In genomic region chr2:162153608-162154224, GRCh38 we compare ENCODE assay signal across 8 cellular contexts. TPM values are rescaled to one million over a fixed set of nuclear protein-coding genes. Genes with fewer than 3 reads are reported as not detected.
DNase-seq lines count a peak whose midpoint lies in the region; ATAC-seq and TF ChIP-seq lines count a peak whose summit lies in the region.

No MANE protein-coding gene starts in this region.

- DNase-seq in BE2C (peak; percentile 34), NCI-H2196 treated with DMSO at 0.1 percent for 48 hours (lab: John Stamatoyannopoulos, UW; ENCODE audit: unreplicated experiment) (peak; percentile 12), dedifferentiated amniotic fluid mesenchymal stem cell (ENCODE audit: extremely low spot score) (peak; percentile 52), transverse colon (peak; percentile 64)
- peak; percentile 10 to 20 (median 13) for DNase-seq in activated CD4-positive, CD25-positive, alpha-beta regulatory T cell (lab: John Stamatoyannopoulos, UW)
- peak in 8 of 9 donors; percentile 11 to 57 (median 46) for DNase-seq in naive thymus-derived CD4-positive, alpha-beta T cell

- in situ Hi-C loops in transverse colon (cut with MboI; ENCODE audit: low pct_ligation_motif_present in 1 of 4, low pct_unique_long_range_greater_than_20kb in 1 of 4, low sequenced_read_pairs in 3 of 4): loop anchor here in 3 of 4 donors (5.0 kb wide), 1 partner anchor 144 kb away; no protein-coding TSS in a partner anchor

- H3K4me1 ChIP-seq in BE2C (no peaks in the 10 kb centered on the region), transverse colon (no peaks in the 10 kb centered on the region)
- H3K4me1 ChIP-seq in naive thymus-derived CD4-positive, alpha-beta T cell (ENCODE audit: control insufficient read depth in 2 of 2, insufficient read depth in 2 of 2, low read length in 2 of 2): no peaks in the 10 kb centered on the region

- no peak overlapping the region for H3K27ac ChIP-seq in naive thymus-derived CD4-positive, alpha-beta T cell (ENCODE audit: low read depth, low read length)
- no peak overlapping the region for H3K27ac ChIP-seq in transverse colon

- TF ChIP-seq CTCF in BE2C (IDR thresholded peaks at IDR 0.05; ENCODE audit: low read depth, low read length): peak; percentile 65
- peak; percentile 44 to 63 (median 55) for TF ChIP-seq CTCF in transverse colon (IDR thresholded peaks at IDR 0.05)

- POLR2A ChIA-PET in naive thymus-derived CD4-positive, alpha-beta T cell (lab: Charles Lee): no interaction called here

- no peak for TF ChIP-seq EP300 in transverse colon (IDR thresholded peaks at IDR 0.05; ENCODE audit: low read depth)

- peak overlapping the region in 8 of 10 donors; percentile 3 to 71 (median 41) for H3K4me3 Mint-ChIP-seq in naive thymus-derived CD4-positive, alpha-beta T cell

- TF ChIP-seq POLR2A in transverse colon (IDR thresholded peaks at IDR 0.05): no peak

- H3K27ac Mint-ChIP-seq in naive thymus-derived CD4-positive, alpha-beta T cell: no peak overlapping the region

- WGBS in transverse colon (ENCODE audit: low coverage in 1 of 2), 2 donors: 6 to 13% methylated on average over 5 of the region's 5 CpGs

- ATAC-seq in GM18909 (IDR thresholded peaks at IDR 0.05; ENCODE audit: poor library complexity, unreplicated experiment): peak; percentile 97
- ATAC-seq in HG03103 (IDR thresholded peaks at IDR 0.05; ENCODE audit: low read depth, unreplicated experiment): peak; percentile 99
- peak; percentile 90 for ATAC-seq in naive thymus-derived CD4-positive, alpha-beta T cell

- H3K9me3 Mint-ChIP-seq in naive thymus-derived CD4-positive, alpha-beta T cell: no peaks in the 10 kb centered on the region

- H3K27me3 ChIP-seq in BE2C (no peaks in the 10 kb centered on the region), transverse colon (peaks cover 24% of the 10 kb centered on the region)
- H3K27me3 ChIP-seq in naive thymus-derived CD4-positive, alpha-beta T cell (ENCODE audit: control insufficient read depth in 2 of 2, insufficient read depth in 2 of 2, low read length in 2 of 2): no peaks in the 10 kb centered on the region

- no peaks in the 10 kb centered on the region for H3K36me3 Mint-ChIP-seq in naive thymus-derived CD4-positive, alpha-beta T cell

- H3K9me3 ChIP-seq in BE2C: no peaks in the 10 kb centered on the region
- H3K9me3 ChIP-seq in naive thymus-derived CD4-positive, alpha-beta T cell (ENCODE audit: control insufficient read depth in 2 of 3, low read length in 3 of 3): no peaks in the 10 kb centered on the region
- no peaks in the 10 kb centered on the region for H3K9me3 ChIP-seq in transverse colon

- H3K4me3 ChIP-seq in BE2C (ENCODE audit: low read depth, low read length): no peak overlapping the region
- no peak overlapping the region for H3K4me3 ChIP-seq in naive thymus-derived CD4-positive, alpha-beta T cell (ENCODE audit: low read length)
- H3K4me3 ChIP-seq in transverse colon: no peak overlapping the region

- CTCF ChIA-PET in naive thymus-derived CD4-positive, alpha-beta T cell (lab: Charles Lee): interaction anchor here (0.5 to 2.0 kb wide), 10 partner anchors 9 to 1547 kb away, joined by 3 to 7 read pairs (median 4); no protein-coding TSS in a partner anchor

- peaks cover 24 to 60% (median 42%) of the 10 kb centered on the region in 5 donors for H3K27me3 Mint-ChIP-seq in naive thymus-derived CD4-positive, alpha-beta T cell

- H3K36me3 ChIP-seq in BE2C (no peaks in the 10 kb centered on the region), transverse colon (no peaks in the 10 kb centered on the region)
- no peaks in the 10 kb centered on the region for H3K36me3 ChIP-seq in naive thymus-derived CD4-positive, alpha-beta T cell (ENCODE audit: control insufficient read depth in 2 of 3, insufficient read depth in 3 of 3, low read length in 3 of 3)

- peaks cover 0 to 7% (median 5%) of the 10 kb centered on the region in 7 donors for H3K4me1 Mint-ChIP-seq in naive thymus-derived CD4-positive, alpha-beta T cell

- intact Hi-C loops in naive thymus-derived CD4-positive, alpha-beta T cell (cut with micrococcal nuclease): loop anchor here (1.0 to 10.0 kb wide), 4 partner anchors 145 to 569 kb away; no protein-coding TSS in a partner anchor
- intact Hi-C loops in transverse colon (cut with DNase I; ENCODE audit: low total_unique reads): no loop called here

RNA-seq across cellular contexts. Expression of gene GCG, which starts 1.7 kb away (rescaled TPM):
- polyA plus RNA-seq in BE2C (2012; ENCODE audit: insufficient read depth, insufficient read length, low read depth): not detected
- not detected for total RNA-seq in naive thymus-derived CD4-positive, alpha-beta T cell
- not detected for polyA plus RNA-seq in naive thymus-derived CD4-positive, alpha-beta T cell
- total RNA-seq in transverse colon: 10 to 100 TPM in 2 of 4 donors, not detected in 2; 17.6 to 26.8 TPM

Comparison
In these comparisons a context has a peak if more than half of its experiments do, and no peak if none do; other contexts are left out.
1. DNase-seq: peak in every context shown above with its lines; median percentile 64 in transverse colon; 52 in dedifferentiated amniotic fluid mesenchymal stem cell; 46 in naive thymus-derived CD4-positive, alpha-beta T cell; 34 in BE2C; 13 in activated CD4-positive, CD25-positive, alpha-beta regulatory T cell; 12 in NCI-H2196 treated with DMSO at 0.1 percent for 48 hours.